8 cellular contexts compared by ENCODE assay signal in the genomic region with DNA sequence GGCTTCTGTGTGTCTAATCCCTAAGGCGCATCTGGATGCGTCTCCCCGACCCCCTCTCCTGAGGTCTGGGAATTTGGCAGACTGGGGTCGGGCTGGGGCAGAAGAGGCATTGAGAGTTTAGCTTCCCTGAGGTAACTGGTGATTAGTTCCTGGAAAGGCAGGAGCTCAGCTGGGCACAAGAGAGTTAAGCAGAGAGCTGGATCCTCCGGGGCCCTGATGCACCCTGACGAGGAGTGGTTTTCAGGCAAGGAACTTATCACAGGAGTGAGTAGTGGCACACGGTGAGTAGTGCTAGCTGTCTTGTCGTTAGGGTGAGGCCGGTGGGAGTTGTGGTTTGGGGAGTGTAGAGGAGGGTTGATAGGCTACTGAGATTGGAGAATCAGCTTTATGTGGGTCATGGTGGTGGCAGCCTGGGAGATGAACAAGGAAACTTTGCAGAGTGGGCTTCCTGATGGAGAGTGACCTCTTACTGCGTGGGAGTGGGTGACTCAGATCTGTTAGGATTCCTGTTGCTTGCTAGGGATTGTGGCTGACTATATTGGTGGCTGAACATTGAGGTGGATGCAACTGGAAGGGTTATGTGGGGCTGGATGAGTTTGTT. TPM values are rescaled to one million over a fixed set of nuclear protein-coding genes. Genes with fewer than 3 reads are reported as not detected.
DNase-seq lines count a peak whose midpoint lies in the region; ATAC-seq and TF ChIP-seq lines count a peak whose summit lies in the region.

No MANE protein-coding gene starts in this region.

- no peak overlapping the region for H3K14ac ChIP-seq in neuronal stem cell (ENCODE audit: low read length)

- H3K27me3 ChIP-seq in MG63 (no peaks in the 10 kb centered on the region), neuronal stem cell (ENCODE audit: control insufficient read depth in 3 of 3, insufficient read depth in 3 of 3, low read depth in 1 of 3, low read length in 3 of 3) (no peaks in the 10 kb centered on the region), transverse colon (no peaks in the 10 kb centered on the region)

- no CpG with 5 or more reads among the region's 10 CpGs for WGBS in neuronal stem cell (ENCODE audit: extremely low coverage in 2 of 2, insufficient read length in 2 of 2, insufficient replicate concordance in 1 of 2), 2 donors
- WGBS in transverse colon (ENCODE audit: low coverage in 1 of 2), 2 donors: 0 to 3% methylated on average over 4 to 10 of the region's 10 CpGs

- H3K18ac ChIP-seq in neuronal stem cell (ENCODE audit: low read length): no peak overlapping the region

- H3K9me3 ChIP-seq in MG63 (no peaks in the 10 kb centered on the region), neuronal stem cell (replicated peaks in 1 of 2; ENCODE audit: control insufficient read depth in 2 of 2, insufficient read depth in 1 of 2, low read depth in 1 of 2, low read length in 2 of 2) (no peaks in the 10 kb centered on the region), transverse colon (no peaks in the 10 kb centered on the region)

- peak overlapping the region; percentile 87 for H3K4me2 ChIP-seq in neuronal stem cell (ENCODE audit: insufficient read depth, low read length, poor library complexity, severe bottlenecking)

- TF ChIP-seq CTCF in foreskin fibroblast (IDR thresholded peaks at IDR 0.05; ENCODE audit: low read depth, low read length): no peak
- TF ChIP-seq CTCF in transverse colon (IDR thresholded peaks at IDR 0.05): no peak

- ATAC-seq in GM19372 (IDR thresholded peaks at IDR 0.05; ENCODE audit: low read depth, unreplicated experiment): peak; percentile 20
- ATAC-seq in activated T-cell treated with anti-CD3 and anti-CD28 coated beads, Interleukin-2, amount 50 U/mL, for 4 hours: peak; percentile 76 to 82

- no peak overlapping the region for H2BK15ac ChIP-seq in neuronal stem cell (ENCODE audit: low read length)

- intact Hi-C loops in transverse colon (cut with DNase I; ENCODE audit: low total_unique reads): no loop called here

- no peaks in the 10 kb centered on the region for H3K27me3 Mint-ChIP-seq in activated T-cell treated with anti-CD3 and anti-CD28 coated beads, Interleukin-2, amount 50 U/mL, for 4 hours (ENCODE audit: low read depth)

- no peak for TF ChIP-seq POLR2A in transverse colon (IDR thresholded peaks at IDR 0.05)

- H3K4me1 Mint-ChIP-seq in activated T-cell treated with anti-CD3 and anti-CD28 coated beads, Interleukin-2, amount 50 U/mL, for 4 hours (ENCODE audit: low read depth): peaks cover 36% of the 10 kb centered on the region

- in situ Hi-C loops in transverse colon (cut with MboI; ENCODE audit: low pct_ligation_motif_present in 1 of 4, low pct_unique_long_range_greater_than_20kb in 1 of 4, low sequenced_read_pairs in 3 of 4): no loop called here

- H3K27ac ChIP-seq in neuronal stem cell (replicated peaks; ENCODE audit: low read length) (peak overlapping the region; percentile 76), transverse colon (peak overlapping the region; percentile 88 to 94 (median 90))

- no peak overlapping the region for H3K23ac ChIP-seq in neuronal stem cell (ENCODE audit: low read depth, low read length, poor library complexity)

- H4K91ac ChIP-seq in neuronal stem cell (ENCODE audit: low read depth, low read length, poor library complexity): no peak overlapping the region

- H2BK120ac ChIP-seq in neuronal stem cell (ENCODE audit: low read depth, low read length): no peak overlapping the region

- peak overlapping the region; percentile 70 for H3K4me3 ChIP-seq in MG63
- H3K4me3 ChIP-seq in foreskin fibroblast (ENCODE audit: low read depth in 1 of 2, low read length in 2 of 2): peak overlapping the region; percentile 75 to 78
- peak overlapping the region; percentile 53 to 98 for H3K4me3 ChIP-seq in neuronal stem cell (ENCODE audit: low read length in 2 of 2)
- peak overlapping the region; percentile 84 to 96 (median 91) for H3K4me3 ChIP-seq in transverse colon

- H4K8ac ChIP-seq in neuronal stem cell (ENCODE audit: low read depth, low read length): no peak overlapping the region

- H3K79me1 ChIP-seq in neuronal stem cell (ENCODE audit: low read depth, low read length): peaks cover 6% of the 10 kb centered on the region

- DNase-seq in AG20443 (ENCODE audit: low spot score) (peak; percentile 75), MG63 (peak; percentile 52), foreskin fibroblast (peak; percentile 75 to 83), neuronal stem cell (ENCODE audit: low spot score) (peak; percentile 12), transverse colon (peak; percentile 9), NCI-H345 treated with DMSO at 0.1 percent for 48 hours (lab: John Stamatoyannopoulos, UW; ENCODE audit: unreplicated experiment) (no peak)
- DNase-seq in activated T-cell treated with anti-CD3 and anti-CD28 coated beads, Interleukin-2, amount 50 U/mL, for 4 hours: peak; percentile 22

- TF ChIP-seq EP300 in transverse colon (IDR thresholded peaks at IDR 0.05; ENCODE audit: low read depth): no peak

- no peak overlapping the region for H2AK5ac ChIP-seq in neuronal stem cell (ENCODE audit: low read depth, low read length)

- no peak overlapping the region for H3K4ac ChIP-seq in neuronal stem cell (ENCODE audit: low read length)

- H3K9ac ChIP-seq in neuronal stem cell (ENCODE audit: low read depth, low read length, poor library complexity): peak overlapping the region; percentile 18

- peaks cover 7% of the 10 kb centered on the region for H3K36me3 ChIP-seq in MG63
- H3K36me3 ChIP-seq in neuronal stem cell (replicated peaks in 1 of 2; ENCODE audit: control insufficient read depth in 2 of 2, insufficient read depth in 2 of 2, low read length in 2 of 2): peaks cover 8 to 37% of the 10 kb centered on the region in 2 donors
- H3K36me3 ChIP-seq in transverse colon: no peaks in the 10 kb centered on the region

- peak overlapping the region; percentile 92 for H3K4me3 Mint-ChIP-seq in activated T-cell treated with anti-CD3 and anti-CD28 coated beads, Interleukin-2, amount 50 U/mL, for 4 hours

- H2AFZ ChIP-seq in neuronal stem cell (ENCODE audit: low read length): peak overlapping the region; percentile 84

- H3K36me3 Mint-ChIP-seq in activated T-cell treated with anti-CD3 and anti-CD28 coated beads, Interleukin-2, amount 50 U/mL, for 4 hours (ENCODE audit: insufficient read depth): peaks cover 5% of the 10 kb centered on the region

- H3K4me1 ChIP-seq in neuronal stem cell (ENCODE audit: control insufficient read depth in 2 of 2, insufficient read depth in 1 of 2, low read depth in 1 of 2, low read length in 2 of 2) (peaks cover 4 to 6% of the 10 kb centered on the region in 2 donors), transverse colon (peaks cover 14 to 20% (median 17%) of the 10 kb centered on the region in 4 donors)

- H2BK12ac ChIP-seq in neuronal stem cell (ENCODE audit: low read length): no peak overlapping the region

- no peaks in the 10 kb centered on the region for H3K9me3 Mint-ChIP-seq in activated T-cell treated with anti-CD3 and anti-CD28 coated beads, Interleukin-2, amount 50 U/mL, for 4 hours

- peak overlapping the region; percentile 1 for H2BK5ac ChIP-seq in neuronal stem cell (ENCODE audit: low read length)

RNA-seq across cellular contexts. Expression of a gene that starts 0.9 kb away (rescaled TPM):
- total RNA-seq in MG63 (2014; rRNA removed; shearing (Covaris generic); ENCODE audit: low replicate concordance): 5.3 and 5.9 TPM in 2 replicates
- total RNA-seq in activated T-cell treated with anti-CD3 and anti-CD28 coated beads, Interleukin-2, amount 50 U/mL, for 4 hours: 10 to 100 TPM; 35.1 to 40.5 (median 37.4) TPM
- polyA plus RNA-seq in neuronal stem cell (2013, experiment 1 of 2): 12.2 TPM
- polyA plus RNA-seq in neuronal stem cell (2013, experiment 2 of 2): 11.9 TPM
- total RNA-seq in transverse colon: 10 to 100 TPM; 13.1 to 24.9 (median 18.2) TPM

RNA-seq across cellular contexts. Expression of a gene that starts 39.6 kb away (rescaled TPM):
- total RNA-seq in MG63 (2014; rRNA removed; shearing (Covaris generic); ENCODE audit: low replicate concordance): 7.3 and 11.0 TPM in 2 replicates
- total RNA-seq in activated T-cell treated with anti-CD3 and anti-CD28 coated beads, Interleukin-2, amount 50 U/mL, for 4 hours: 10 to 100 TPM; 42.3 to 47.1 (median 42.5) TPM
- polyA plus RNA-seq in neuronal stem cell (2013, experiment 1 of 2): 10.8 TPM
- 10.8 TPM for polyA plus RNA-seq in neuronal stem cell (2013, experiment 2 of 2)
- total RNA-seq in transverse colon: 10 to 100 TPM; 13.8 to 17.8 (median 14.9) TPM
